Comparison of ENCODE assay signal across 22 cellular contexts in genomic region chr7:142670504-142670903, GRCh38.
A peak's percentile ranks its signal among the peaks of the same experiment; 100 is the strongest.
DNase-seq lines count a peak whose midpoint lies in the region; ATAC-seq lines count a peak whose summit lies in the region.
"Had no signal": no experiment of that assay in that cellular context is flagged by ENCODE, and none has a peak within 500 bp of the region (broad histone marks: within the 10 kb centered on the region; RNA-seq: fewer than 3 reads in every experiment).

No MANE protein-coding gene starts in this region.

- no peak for DNase-seq in activated T-cell treated with anti-CD3 and anti-CD28 coated beads, Interleukin-2, amount 50 U/mL, for 24 hours
- no peak for DNase-seq in activated T-cell treated with anti-CD3 and anti-CD28 coated beads, Interleukin-2, amount 50 U/mL, for 48 hours
- peak; percentile 8 for DNase-seq in MV-4-11 (lab: John Stamatoyannopoulos, UW)
- DNase-seq in amniotic epithelial cell (ENCODE audit: low read depth), result peak; percentile 8
- DNase-seq in NCI-H2107 (lab: John Stamatoyannopoulos, UW), result no peak
- no peak for DNase-seq in effector CD4-positive, alpha-beta T cell
- no peak for DNase-seq in Ammon's horn (ENCODE audit: low spot score)
- DNase-seq: activated CD8-positive, alpha-beta memory T cell treated with anti-CD3 and anti-CD28 coated beads, Interleukin-2, amount 50 U/mL, for 48 hours; kidney glomerular epithelial cell; NCI-H1105 treated with DMSO at 0.1 percent for 48 hours; NCI-H2029 treated with DMSO at 0.1 percent for 48 hours; NCI-H345; OCI-M1; small intestine; stimulated activated CD4-positive, alpha-beta T cell treated with anti-CD3 and anti-CD28 coated beads, Interleukin-2, amount 100 ng/mL, for 48 hours had no signal

- H3K36me3 Mint-ChIP-seq in activated T-cell treated with anti-CD3 and anti-CD28 coated beads, Interleukin-2, amount 50 U/mL, for 24 hours (ENCODE audit: low read depth), result no peaks in the 10 kb centered on the region
- no peaks in the 10 kb centered on the region for H3K36me3 Mint-ChIP-seq in stimulated activated memory B cell treated with anti-CD40 and anti-IgM and Interleukin-4, amounts not matched to agents 10 μg/mL and 1 μg/mL and 100 μg/mL, for 72 hours
- H3K36me3 Mint-ChIP-seq: activated naive CD4-positive, alpha-beta T cell treated with anti-CD3 and anti-CD28 coated beads, Interleukin-2, amount 50 U/mL, for 72 hours; brain; type B pancreatic cell had no signal

- peak overlapping the region; percentile 78 for H3K27ac Mint-ChIP-seq in activated T-cell treated with anti-CD3 and anti-CD28 coated beads, Interleukin-2, amount 50 U/mL, for 24 hours
- H3K27ac Mint-ChIP-seq in stimulated activated memory B cell treated with anti-CD40 and anti-IgM and Interleukin-4, amounts not matched to agents 10 μg/mL and 1 μg/mL and 100 μg/mL, for 72 hours, result peak overlapping the region; percentile 64
- H3K27ac Mint-ChIP-seq: brain, GM23338, type B pancreatic cell had no signal

- H3K4me3 Mint-ChIP-seq in activated T-cell treated with anti-CD3 and anti-CD28 coated beads, Interleukin-2, amount 50 U/mL, for 24 hours, result peak overlapping the region; percentile 33
- H3K4me3 Mint-ChIP-seq in stimulated activated memory B cell treated with anti-CD40 and anti-IgM and Interleukin-4, amounts not matched to agents 10 μg/mL and 1 μg/mL and 100 μg/mL, for 72 hours, result no peak overlapping the region
- H3K4me3 Mint-ChIP-seq: brain, GM23338, type B pancreatic cell had no signal

- ATAC-seq in stimulated activated memory B cell treated with anti-CD40 and anti-IgM and Interleukin-4, amounts not matched to agents 10 μg/mL and 1 μg/mL and 100 μg/mL, for 72 hours, result no peak
- ATAC-seq: activated CD4-positive, CD25-positive, alpha-beta regulatory T cell treated with anti-CD3 and anti-CD28 coated beads, Interleukin-2, amount 50 U/mL, for 24 hours; GM23338; Right ventricle myocardium inferior had no signal

- peaks cover 33% of the 10 kb centered on the region for H3K4me1 Mint-ChIP-seq in activated T-cell treated with anti-CD3 and anti-CD28 coated beads, Interleukin-2, amount 50 U/mL, for 24 hours (ENCODE audit: low read depth)
- H3K4me1 Mint-ChIP-seq in stimulated activated memory B cell treated with anti-CD40 and anti-IgM and Interleukin-4, amounts not matched to agents 10 μg/mL and 1 μg/mL and 100 μg/mL, for 72 hours, result peaks cover 27% of the 10 kb centered on the region
- H3K4me1 Mint-ChIP-seq: brain, GM23338 had no signal

- H3K9me3 Mint-ChIP-seq in activated T-cell treated with anti-CD3 and anti-CD28 coated beads, Interleukin-2, amount 50 U/mL, for 24 hours, result no peaks in the 10 kb centered on the region
- H3K9me3 Mint-ChIP-seq in stimulated activated memory B cell treated with anti-CD40 and anti-IgM and Interleukin-4, amounts not matched to agents 10 μg/mL and 1 μg/mL and 100 μg/mL, for 72 hours, result no peaks in the 10 kb centered on the region
- H3K9me3 Mint-ChIP-seq: activated naive CD4-positive, alpha-beta T cell treated with anti-CD3 and anti-CD28 coated beads, Interleukin-2, amount 50 U/mL, for 72 hours; GM23338; type B pancreatic cell had no signal

- no peaks in the 10 kb centered on the region for H3K27me3 Mint-ChIP-seq in activated T-cell treated with anti-CD3 and anti-CD28 coated beads, Interleukin-2, amount 50 U/mL, for 24 hours
- no peaks in the 10 kb centered on the region for H3K27me3 Mint-ChIP-seq in stimulated activated memory B cell treated with anti-CD40 and anti-IgM and Interleukin-4, amounts not matched to agents 10 μg/mL and 1 μg/mL and 100 μg/mL, for 72 hours
- H3K27me3 Mint-ChIP-seq: brain had no signal

Comparison
In these comparisons a context has a peak if more than half of its experiments do, and no peak if none do; other contexts are left out.
1. DNase-seq: peak in MV-4-11 (single experiment) and amniotic epithelial cell (single experiment); none in activated T-cell treated with anti-CD3 and anti-CD28 coated beads, Interleukin-2, amount 50 U/mL, for 24 hours (single experiment), activated T-cell treated with anti-CD3 and anti-CD28 coated beads, Interleukin-2, amount 50 U/mL, for 48 hours (0 of 2), NCI-H2107 (single experiment), effector CD4-positive, alpha-beta T cell (single experiment) and Ammon's horn (single experiment).